ENCODE assay signal across 8 cellular contexts in the genomic region with DNA sequence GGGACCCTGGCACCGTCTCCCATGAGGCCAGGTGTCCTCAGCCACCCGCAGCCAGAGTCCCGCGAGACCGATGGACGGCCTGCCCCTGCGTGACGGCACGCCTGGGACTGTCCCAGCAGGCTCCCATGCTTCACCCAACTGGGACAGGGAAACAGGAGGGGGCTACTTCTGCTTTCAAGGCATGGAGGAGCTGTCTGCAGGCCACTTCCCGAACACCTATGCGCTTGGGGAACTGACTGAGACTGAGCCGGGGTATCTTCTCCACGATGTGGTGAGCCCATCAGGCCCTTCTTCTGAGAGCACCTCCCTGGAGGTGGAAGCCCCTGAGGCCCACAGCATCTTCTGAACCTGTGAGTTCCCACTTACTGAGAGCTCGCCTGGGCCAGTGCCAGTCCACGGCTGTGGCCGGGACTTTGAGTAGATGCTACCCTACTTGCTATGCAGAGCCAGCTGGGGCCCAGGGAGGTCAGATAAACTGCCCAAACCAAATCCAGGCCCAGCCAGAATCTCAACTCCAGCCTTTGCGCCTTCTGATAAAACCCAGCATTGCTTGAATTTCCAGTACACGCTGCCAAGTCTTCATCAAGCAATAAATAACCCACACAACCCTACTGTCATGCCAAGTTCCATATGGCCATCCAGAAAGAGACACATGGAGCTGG.
A peak's percentile ranks its signal among the peaks of the same experiment; 100 is the strongest.
DNase-seq lines count a peak whose midpoint lies in the region; ATAC-seq and TF ChIP-seq lines count a peak whose summit lies in the region.
"Not testable (repeated sequence)": the region's sequence is repeated elsewhere in the genome, so short reads cannot be mapped to it uniquely, and the experiment has no call there.

No MANE protein-coding gene starts in this region.

- not testable (repeated sequence) for TF ChIP-seq CTCF in OCI-LY3 (IDR thresholded peaks at IDR 0.05; ENCODE audit: low read depth, low read length); left ventricle myocardium inferior (IDR thresholded peaks at IDR 0.05; ENCODE audit: borderline replicate concordance); neural crest cell (conservative IDR thresholded peaks at IDR 0.05)

- not testable (repeated sequence) for H3K9me3 ChIP-seq in OCI-LY3 (ENCODE audit: insufficient read depth, low read length); left ventricle myocardium inferior (replicated peaks); stomach smooth muscle (ENCODE audit: control insufficient read depth in 2 of 2, low read length in 2 of 2)

- H3K27me3 ChIP-seq in OCI-LY3 (ENCODE audit: low read depth, low read length); left ventricle myocardium inferior (ENCODE audit: low read depth); stomach smooth muscle (ENCODE audit: control insufficient read depth in 1 of 2, insufficient read depth in 2 of 2, low read length in 2 of 2): not testable (repeated sequence)

- H2AFZ ChIP-seq in OCI-LY3 (ENCODE audit: low read depth, low read length) = not testable (repeated sequence)

- H3K36me3 Mint-ChIP-seq in neural crest cell (ENCODE audit: low read depth) = not testable (repeated sequence)

- peaks cover 58% of the 10 kb centered on the region for H3K4me1 ChIP-seq in OCI-LY3 (ENCODE audit: low read length)
- peaks cover 98% of the 10 kb centered on the region for H3K4me1 ChIP-seq in left ventricle myocardium inferior
- peaks cover 63% of the 10 kb centered on the region for H3K4me1 ChIP-seq in stomach smooth muscle (ENCODE audit: control insufficient read depth, insufficient read depth, low read length)

- peak overlapping the region; percentile 54 for H3K4me2 ChIP-seq in OCI-LY3 (ENCODE audit: low read length)

- peak overlapping the region; percentile 61 for H3K4me3 Mint-ChIP-seq in neural crest cell

- peak; percentile 24 for DNase-seq in CD1c-positive myeloid dendritic cell (ENCODE audit: extremely low spot score)
- DNase-seq in activated CD8-positive, alpha-beta memory T cell treated with anti-CD3 and anti-CD28 coated beads, Interleukin-2, amount 50 U/mL, for 48 hours = peak; percentile 52
- DNase-seq in cerebellar cortex (ENCODE audit: low spot score) = peak; percentile 77
- peak; percentile 68 for DNase-seq in left ventricle myocardium inferior
- not testable (repeated sequence) for DNase-seq in neural crest cell (ENCODE audit: low read depth, low spot score)

- ATAC-seq in GM21825 (IDR thresholded peaks at IDR 0.05; ENCODE audit: unreplicated experiment) = peak; percentile 19

- peak overlapping the region; percentile 42; the same call in 1 of the 2 replicates for H3K4me3 ChIP-seq in OCI-LY3 (ENCODE audit: low read length)
- H3K4me3 ChIP-seq in left ventricle myocardium inferior = peak overlapping the region; percentile 5
- peak overlapping the region; percentile 29 to 40 for H3K4me3 ChIP-seq in stomach smooth muscle (ENCODE audit: low read length in 2 of 2)

- peaks cover 86% of the 10 kb centered on the region for H4K20me1 ChIP-seq in OCI-LY3 (ENCODE audit: insufficient read depth, low read length)

- H3K27ac Mint-ChIP-seq in neural crest cell (ENCODE audit: unreplicated experiment) = not testable (repeated sequence)

- H3K9ac ChIP-seq in OCI-LY3 (ENCODE audit: low read length) = not testable (repeated sequence)
- H3K9ac ChIP-seq in stomach smooth muscle (ENCODE audit: low read length in 2 of 2) = peak overlapping the region in 1 of 2 donors; percentile 41

- not testable (repeated sequence) for H3K27ac ChIP-seq in OCI-LY3 (ENCODE audit: low read length)
- H3K27ac ChIP-seq in left ventricle myocardium inferior (replicated peaks) (peak overlapping the region; percentile 93), stomach smooth muscle (ENCODE audit: low read length) (peak overlapping the region; percentile 69)

- peaks cover 96% of the 10 kb centered on the region for H3K79me2 ChIP-seq in OCI-LY3 (ENCODE audit: low read length)

- H3K36me3 ChIP-seq in OCI-LY3 (replicated peaks; ENCODE audit: low read depth, low read length); left ventricle myocardium inferior; stomach smooth muscle (ENCODE audit: control insufficient read depth in 2 of 2, insufficient read depth in 2 of 2, low read length in 2 of 2): not testable (repeated sequence)

- intact Hi-C loops in left ventricle myocardium inferior (cut with micrococcal nuclease) = not testable (repeated sequence)

- not testable (repeated sequence) for H3K27me3 Mint-ChIP-seq in neural crest cell (ENCODE audit: low read depth)

- not testable (repeated sequence) for H3K9me3 Mint-ChIP-seq in neural crest cell

- peaks cover 71% of the 10 kb centered on the region for H3K4me1 Mint-ChIP-seq in neural crest cell
